In the genomic region with DNA sequence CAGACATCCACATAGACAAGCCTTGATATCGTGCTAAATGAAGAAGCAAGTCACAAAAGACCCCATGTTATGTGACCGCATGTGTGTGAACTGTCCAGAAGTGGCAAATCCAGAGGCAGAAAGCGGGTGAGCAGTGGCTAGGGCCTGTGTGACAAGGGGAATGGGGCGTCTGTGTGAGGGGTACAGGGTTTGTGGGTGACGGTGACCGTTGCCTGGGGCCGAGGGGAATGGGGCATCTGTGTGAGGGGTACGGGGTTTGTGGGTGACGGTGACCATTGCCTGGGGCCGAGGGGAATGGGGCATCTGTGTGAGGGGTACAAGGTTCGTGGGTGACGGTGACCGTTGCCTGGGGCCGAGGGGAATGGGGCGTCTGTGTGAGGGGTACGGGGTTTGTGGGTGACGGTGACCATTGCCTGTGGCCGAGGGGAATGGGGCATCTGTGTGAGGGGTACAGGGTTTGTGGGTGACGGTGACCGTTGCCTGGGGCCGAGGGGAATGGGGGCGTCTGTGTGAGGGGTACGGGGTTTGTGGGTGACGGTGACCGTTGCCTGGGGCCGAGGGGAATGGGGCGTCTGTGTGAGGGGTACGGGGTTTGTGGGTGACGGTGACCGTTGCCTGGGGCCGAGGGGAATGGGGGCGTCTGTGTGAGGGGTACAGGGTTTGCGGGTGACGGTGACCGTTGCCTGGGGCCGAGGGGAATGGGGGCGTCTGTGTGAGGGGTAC, we compare ENCODE assay signal across 8 cellular contexts. TPM values are rescaled to one million over a fixed set of nuclear protein-coding genes. Genes with fewer than 3 reads are reported as not detected.
DNase-seq lines count a peak whose midpoint lies in the region; ATAC-seq, FAIRE-seq and TF ChIP-seq lines count a peak whose summit lies in the region.
"Not testable (repeated sequence)": the region's sequence is repeated elsewhere in the genome, so short reads cannot be mapped to it uniquely, and the experiment has no call there.
"Had no signal": no experiment of that assay in that cellular context is flagged by ENCODE, and none has a peak within 500 bp of the region (broad histone marks: within the 10 kb centered on the region; RNA-seq: fewer than 3 reads in every experiment).

No MANE protein-coding gene starts in this region.

- in situ Hi-C loops in K562 (cut with MboI): not testable (repeated sequence)

- H3K4me1 ChIP-seq in K562 (replicated peaks in 1 of 2; ENCODE audit: control insufficient read depth in 2 of 2, insufficient read depth in 2 of 2, low read length in 2 of 2): peaks cover 2 to 20% of the 10 kb centered on the region in 2 experiments; a peak in 4 of 5 replicates
- H3K4me1 ChIP-seq in heart left ventricle; ovary (ENCODE audit: insufficient read depth); aorta (ENCODE audit: control insufficient read depth in 1 of 2, insufficient read depth in 2 of 2, low read length in 2 of 2): not testable (repeated sequence)

- H3K9ac ChIP-seq in K562 (ENCODE audit: insufficient read depth in 1 of 2, low read depth in 2 of 2, low read length in 2 of 2): not testable (repeated sequence)

- not testable (repeated sequence) for H3K9me3 ChIP-seq in WERI-Rb-1 (ENCODE audit: severe bottlenecking); heart left ventricle; ovary; aorta (ENCODE audit: control insufficient read depth, low read length)
- peaks cover 12% of the 10 kb centered on the region for H3K9me3 ChIP-seq in K562 (replicated peaks; ENCODE audit: control insufficient read depth, insufficient read depth, low read depth, low read length)

- not testable (repeated sequence) for H4K20me1 ChIP-seq in K562 (replicated peaks; ENCODE audit: control insufficient read depth, insufficient read depth, low read length)

- not testable (repeated sequence) for BruUV-seq in K562 (replicated peaks; lab: Mats Ljungman, UMichigan)

- H3K4me3 ChIP-seq in H7 (ENCODE audit: insufficient read depth, low read depth, low read length); WERI-Rb-1 (ENCODE audit: low read depth, low read length); K562; heart left ventricle; ovary; aorta (ENCODE audit: low read length in 2 of 2): not testable (repeated sequence)

- CTCF ChIA-PET in K562 (lab: Yijun Ruan, JAX; ENCODE audit: low intra/inter-chr PET ratio): not testable (repeated sequence)

- DNase-seq in H7 (peak; percentile 2), WERI-Rb-1 (peak; percentile 2), heart left ventricle (peak in 3 of 5 donors; percentile 1 to 11 (median 5)), mesenteric fat pad (ENCODE audit: low spot score) (peak; percentile 78), ovary (peak in 3 of 5 donors; percentile 9 to 19 (median 14)), aorta (peak; percentile 30 to 67)
- DNase-seq in K562 (ENCODE audit: extremely low read depth in 1 of 4, low spot score in 3 of 4): not testable (repeated sequence)

- 75% methylated on average over 23 of the region's 37 CpGs for WGBS in K562 (ENCODE audit: insufficient coverage, low coverage, missing lambda C conversion rate)
- WGBS in heart left ventricle, 4 donors: 87 to 92% (median 92%) methylated on average over 36 to 37 of the region's 37 CpGs
- 89 to 93% (median 92%) methylated on average over 11 to 37 of the region's 37 CpGs for WGBS in ovary, 3 donors
- WGBS in aorta, 2 donors: 90 to 91% methylated on average over 34 to 37 of the region's 37 CpGs

- intact Hi-C loops in K562 (cut with micrococcal nuclease); heart left ventricle (cut with DNase I); ovary (cut with DNase I); aorta (cut with DNase I): not testable (repeated sequence)

- ATAC-seq in K562; heart left ventricle; aorta (ENCODE audit: low FRiP score): not testable (repeated sequence)

- H3K36me3 ChIP-seq in H7 (replicated peaks; ENCODE audit: control insufficient read depth, insufficient read depth, low read length); WERI-Rb-1; K562 (ENCODE audit: control insufficient read depth, insufficient read depth, low read length); heart left ventricle; ovary; aorta (ENCODE audit: control insufficient read depth in 1 of 2, insufficient read depth in 2 of 2, low read length in 1 of 2): not testable (repeated sequence)

- TF ChIP-seq EP300 in K562 (IDR thresholded peaks at IDR 0.05; ENCODE audit: low read length); ovary (IDR thresholded peaks at IDR 0.05): not testable (repeated sequence)

- not testable (repeated sequence) for H3K9me1 ChIP-seq in K562 (ENCODE audit: control insufficient read depth, insufficient read depth, low read length)

- not testable (repeated sequence) for H2AFZ ChIP-seq in K562 (ENCODE audit: low read depth, low read length)

- not testable (repeated sequence) for TF ChIP-seq POLR2A in K562 (conservative IDR thresholded peaks at IDR 0.05); heart left ventricle (IDR thresholded peaks at IDR 0.05); ovary (IDR thresholded peaks at IDR 0.05)

- POLR2A ChIA-PET in K562 (lab: Yijun Ruan, JAX): not testable (repeated sequence)

- H3K27me3 ChIP-seq in H7 (ENCODE audit: control insufficient read depth, insufficient read depth, low read length); WERI-Rb-1 (ENCODE audit: insufficient read depth, low read depth, severe bottlenecking); K562 (ENCODE audit: control insufficient read depth in 2 of 2, insufficient read depth in 2 of 2, low read length in 2 of 2); heart left ventricle; ovary; aorta (ENCODE audit: control insufficient read depth in 1 of 2, insufficient read depth in 2 of 2, low read length in 1 of 2): not testable (repeated sequence)

- not testable (repeated sequence) for TF ChIP-seq RAD21 in K562 (CRISPR knock-in tag; conservative IDR thresholded peaks at IDR 0.05 in 1 of 2, IDR thresholded peaks at IDR 0.05 in 1 of 2)

- H3K27ac ChIP-seq in WERI-Rb-1; K562 (ENCODE audit: extremely low read depth, low read depth, low read length); heart left ventricle; ovary; aorta (ENCODE audit: low read depth in 1 of 2, low read length in 2 of 2): not testable (repeated sequence)

- not testable (repeated sequence) for H3K4me2 ChIP-seq in K562 (ENCODE audit: insufficient read depth, low read length)

- not testable (repeated sequence) for TF ChIP-seq CTCF in WERI-Rb-1 (IDR thresholded peaks at IDR 0.05; ENCODE audit: low read depth, low read length); K562 (IDR thresholded peaks at IDR 0.05 in 2 of 3, conservative IDR thresholded peaks at IDR 0.05 in 1 of 3; ENCODE audit: insufficient read depth in 2 of 3, low read depth in 1 of 3, low read length in 3 of 3); heart left ventricle (IDR thresholded peaks at IDR 0.05); ovary (IDR thresholded peaks at IDR 0.05)

- H3K79me2 ChIP-seq in K562 (ENCODE audit: control insufficient read depth, insufficient read depth, low read length): not testable (repeated sequence)

- not testable (repeated sequence) for FAIRE-seq in K562 (lab: Jason Lieb, UNC)

RNA-seq across cellular contexts. Expression of gene EXD3, which starts 44.1 kb away (rescaled TPM):
- total RNA-seq in H7 (2014; rRNA removed; shearing (Covaris generic)): 7.0 and 15.7 TPM in 2 replicates
- 17.3 and 38.8 TPM in 2 replicates for total RNA-seq in K562 (2011; cell fraction: chromatin; rRNA removed; ENCODE audit: low replicate concordance)
- 26.5 and 29.7 TPM in 2 replicates for total RNA-seq in K562 (2011; cell fraction: nucleolus; rRNA removed)
- 17.2 and 17.5 TPM in 2 replicates for total RNA-seq in K562 (2011; cell fraction: nucleoplasm; rRNA removed)
- 6.5 and 6.7 TPM in 2 replicates for total RNA-seq in K562 (2014; rRNA removed)
- total RNA-seq in K562 (2014; rRNA removed; fragmentation: Illumina TruSeq; extraction: Trizol): 1.3 and 1.5 TPM in 2 replicates
- 3.3 and 3.4 TPM in 2 replicates for total RNA-seq in K562 (2015; rRNA removed; fragmentation: Illumina TruSeq; extraction: Trizol)
- total RNA-seq in K562 (2021): 11.7 and 12.5 TPM in 2 replicates
- 3.9 and 8.0 TPM in 2 replicates for polyA plus RNA-seq in K562 (2011; rRNA removed)
- polyA plus RNA-seq in K562 (2011; cell fraction: cytosol; rRNA removed): 5.1 and 8.7 TPM in 2 replicates
- 60.2 and 73.6 TPM in 2 replicates for polyA plus RNA-seq in K562 (2011; cell fraction: nucleus; rRNA removed)
- 7.9 and 18.3 TPM in 2 replicates for polyA plus RNA-seq in K562 (2012)
- 5.6 and 8.5 TPM in 2 replicates for polyA plus RNA-seq in K562 (2014; fragmentation: Illumina TruSeq; extraction: Trizol)
- polyA plus RNA-seq in K562 (2014; fragmentation: Nextera tagmentation; extraction: Ambion mirVana): under 1 TPM; 0.29 to 0.35 TPM
- polyA plus RNA-seq in K562 (2014; rRNA removed): 8.6 and 10.2 TPM in 2 replicates
- 2.0 and 3.0 TPM in 2 replicates for polyA minus RNA-seq in K562 (2011; rRNA and poly(A)+ RNA removed)
- polyA minus RNA-seq in K562 (2011; cell fraction: cytosol; rRNA and poly(A)+ RNA removed): 2.3 and 5.6 TPM in 2 replicates
- 6.2 and 8.9 TPM in 2 replicates for polyA minus RNA-seq in K562 (2011; cell fraction: nucleus; rRNA and poly(A)+ RNA removed)
- total RNA-seq in heart left ventricle: 10 to 100 TPM in 2 of 9 donors, 1 to 10 TPM in 7; 4.1 to 12.9 (median 8.6) TPM
- 10 to 100 TPM in 1 of 2 donors, 1 to 10 TPM in 1; 5.6 to 15.2 TPM for polyA plus RNA-seq in heart left ventricle
- total RNA-seq in mesenteric fat pad: 14.9 TPM
- total RNA-seq in ovary: 10 to 100 TPM; 19.5 to 30.6 (median 26.2) TPM
- polyA plus RNA-seq in ovary: 10 to 100 TPM in 1 of 2 donors, 1 to 10 TPM in 1; 1.0 to 19.4 TPM
- 10 to 100 TPM; 21.9 to 38.2 TPM for total RNA-seq in aorta
- polyA plus RNA-seq in aorta: 10 to 100 TPM; 15.9 to 96.8 TPM

RNA-seq across cellular contexts. Expression of gene NOXA1, which starts 44.3 kb away (rescaled TPM):
- 0.78 and 1.0 TPM in 2 replicates for total RNA-seq in H7 (2014; rRNA removed; shearing (Covaris generic))
- 0.25 and 0.97 TPM in 2 replicates for total RNA-seq in K562 (2011; cell fraction: chromatin; rRNA removed; ENCODE audit: low replicate concordance)
- total RNA-seq in K562 (2011; cell fraction: nucleolus; rRNA removed): 1.6 and 1.8 TPM in 2 replicates
- 0.69 and 0.88 TPM in 2 replicates for total RNA-seq in K562 (2011; cell fraction: nucleoplasm; rRNA removed)
- 0.33 and 0.50 TPM in 2 replicates for total RNA-seq in K562 (2014; rRNA removed)
- not detected in 2 replicates for total RNA-seq in K562 (2014; rRNA removed; fragmentation: Illumina TruSeq; extraction: Trizol)
- 0.07 TPM in 1 of 2 replicates, not detected in the other for total RNA-seq in K562 (2015; rRNA removed; fragmentation: Illumina TruSeq; extraction: Trizol)
- total RNA-seq in K562 (2021): 0.63 and 1.2 TPM in 2 replicates
- 0.11 and 0.22 TPM in 2 replicates for polyA plus RNA-seq in K562 (2011; rRNA removed)
- 0.13 and 0.36 TPM in 2 replicates for polyA plus RNA-seq in K562 (2011; cell fraction: cytosol; rRNA removed)
- polyA plus RNA-seq in K562 (2011; cell fraction: nucleus; rRNA removed): 2.8 and 4.7 TPM in 2 replicates
- polyA plus RNA-seq in K562 (2012): 0.34 and 2.4 TPM in 2 replicates
- polyA plus RNA-seq in K562 (2014; fragmentation: Illumina TruSeq; extraction: Trizol): not detected in 2 replicates
- polyA plus RNA-seq in K562 (2014; fragmentation: Nextera tagmentation; extraction: Ambion mirVana): not detected
- polyA plus RNA-seq in K562 (2014; rRNA removed): 0.20 and 0.50 TPM in 2 replicates
- polyA minus RNA-seq in K562 (2011; rRNA and poly(A)+ RNA removed): not detected in 2 replicates
- not detected in 2 replicates for polyA minus RNA-seq in K562 (2011; cell fraction: cytosol; rRNA and poly(A)+ RNA removed)
- 0.81 and 1.00 TPM in 2 replicates for polyA minus RNA-seq in K562 (2011; cell fraction: nucleus; rRNA and poly(A)+ RNA removed)
- total RNA-seq in heart left ventricle: 1 to 10 TPM in 8 of 9 donors, under 1 TPM in 1; 0.81 to 5.5 (median 2.7) TPM
- polyA plus RNA-seq in heart left ventricle: 1 to 10 TPM in 1 of 2 donors, under 1 TPM in 1; 0.44 to 4.1 TPM
- total RNA-seq in mesenteric fat pad: 3.2 TPM
- 10 to 100 TPM in 5 of 7 donors, 1 to 10 TPM in 2; 8.5 to 18.5 (median 13.8) TPM for total RNA-seq in ovary
- 1 to 10 TPM in 1 of 2 donors, not detected in 1; 7.1 TPM for polyA plus RNA-seq in ovary
- 1 to 10 TPM; 4.1 to 8.5 TPM for total RNA-seq in aorta
- 10 to 100 TPM in 1 of 2 donors, 1 to 10 TPM in 1; 2.9 to 12.6 TPM for polyA plus RNA-seq in aorta
- total RNA-seq: H4 had no signal
